Comparison of ENCODE assay signal across 1 cellular context in the genomic region with DNA sequence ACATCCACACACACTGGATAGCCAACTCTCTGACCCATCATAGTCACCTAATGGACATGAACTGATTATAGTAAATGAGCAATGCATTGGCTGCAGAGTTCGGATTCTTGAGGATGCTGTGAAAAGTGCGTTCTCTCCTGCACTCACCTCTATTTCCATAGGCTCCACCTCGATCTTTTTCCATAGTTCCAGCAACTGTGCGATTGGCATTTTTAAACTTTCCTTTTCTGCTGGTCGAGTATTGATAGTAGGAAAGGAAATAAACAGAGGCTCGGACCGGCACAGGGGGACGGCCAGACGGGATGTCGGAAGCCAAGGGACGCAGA.
TF ChIP-seq lines count a peak whose summit lies in the region.

No MANE protein-coding gene starts in this region.

TF ChIP-seq in A549, 52 proteins besides CTCF, POLR2A, EP300 and RAD21 (continued from another document):
- TF ChIP-seq, protein P1, sequence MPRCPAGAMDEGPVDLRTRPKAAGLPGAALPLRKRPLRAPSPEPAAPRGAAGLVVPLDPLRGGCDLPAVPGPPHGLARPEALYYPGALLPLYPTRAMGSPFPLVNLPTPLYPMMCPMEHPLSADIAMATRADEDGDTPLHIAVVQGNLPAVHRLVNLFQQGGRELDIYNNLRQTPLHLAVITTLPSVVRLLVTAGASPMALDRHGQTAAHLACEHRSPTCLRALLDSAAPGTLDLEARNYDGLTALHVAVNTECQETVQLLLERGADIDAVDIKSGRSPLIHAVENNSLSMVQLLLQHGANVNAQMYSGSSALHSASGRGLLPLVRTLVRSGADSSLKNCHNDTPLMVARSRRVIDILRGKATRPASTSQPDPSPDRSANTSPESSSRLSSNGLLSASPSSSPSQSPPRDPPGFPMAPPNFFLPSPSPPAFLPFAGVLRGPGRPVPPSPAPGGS (IDR thresholded peaks at IDR 0.05): no peak
- no peak for TF ChIP-seq CHD2 (IDR thresholded peaks at IDR 0.05; ENCODE audit: low read length, partially characterized antibody)
- TF ChIP-seq EHF (CRISPR knock-in tag; IDR thresholded peaks at IDR 0.05): no peak
- TF ChIP-seq EHMT2 (IDR thresholded peaks at IDR 0.05; ENCODE audit: low read depth): no peak
- TF ChIP-seq, protein P2, sequence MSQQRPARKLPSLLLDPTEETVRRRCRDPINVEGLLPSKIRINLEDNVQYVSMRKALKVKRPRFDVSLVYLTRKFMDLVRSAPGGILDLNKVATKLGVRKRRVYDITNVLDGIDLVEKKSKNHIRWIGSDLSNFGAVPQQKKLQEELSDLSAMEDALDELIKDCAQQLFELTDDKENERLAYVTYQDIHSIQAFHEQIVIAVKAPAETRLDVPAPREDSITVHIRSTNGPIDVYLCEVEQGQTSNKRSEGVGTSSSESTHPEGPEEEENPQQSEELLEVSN (IDR thresholded peaks at IDR 0.05; ENCODE audit: borderline replicate concordance, low read depth): no peak
- TF ChIP-seq TP53 (CRISPR knock-in tag; IDR thresholded peaks at IDR 0.05): no peak
